In the genomic region with DNA sequence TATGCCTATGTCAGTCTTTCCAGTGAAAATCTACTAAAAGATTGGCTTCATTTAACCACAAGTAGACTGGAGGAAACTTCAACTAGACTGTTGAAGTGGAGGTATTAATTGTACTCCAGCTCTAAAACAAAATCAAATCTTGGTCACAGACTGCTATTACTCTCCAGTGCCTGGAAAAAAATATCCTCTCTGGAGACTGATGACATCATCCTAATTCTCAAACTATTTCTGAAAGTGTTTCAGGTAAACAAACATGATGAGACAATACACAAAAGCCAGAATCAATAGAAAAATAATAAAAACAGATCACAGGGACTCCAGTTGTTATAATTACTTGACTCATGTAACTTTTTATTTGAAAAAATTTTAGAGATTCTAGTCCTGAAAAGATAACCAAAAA, we compare ENCODE assay signal across 15 cellular contexts.
A peak's percentile ranks its signal among the peaks of the same experiment; 100 is the strongest.
DNase-seq lines count a peak whose midpoint lies in the region; ATAC-seq, FAIRE-seq and TF ChIP-seq lines count a peak whose summit lies in the region.
"Had no signal": no experiment of that assay in that cellular context is flagged by ENCODE, and none has a peak within 500 bp of the region (broad histone marks: within the 10 kb centered on the region; RNA-seq: fewer than 3 reads in every experiment).

No MANE protein-coding gene starts in this region.

- TF ChIP-seq CTCF in HEK293 (tag by site-specific recombination; IDR thresholded peaks at IDR 0.05) (no peak), K562 (IDR thresholded peaks at IDR 0.05 in 2 of 3, conservative IDR thresholded peaks at IDR 0.05 in 1 of 3; ENCODE audit: insufficient read depth in 2 of 3, low read depth in 1 of 3, low read length in 3 of 3) (no peak), epithelial cell of esophagus (IDR thresholded peaks at IDR 0.05; ENCODE audit: insufficient read depth, low read depth, low read length, missing control alignments) (no peak)

- POLR2A ChIA-PET in HEK293 (lab: Yijun Ruan, JAX) (no interaction called here), K562 (lab: Yijun Ruan, JAX) (interaction anchor here (0.6 kb wide), 1 partner anchor 23 kb away, joined by 3 read pairs; no protein-coding TSS in a partner anchor)

- in situ Hi-C loops in K562 (cut with MboI), result no loop called here

- peak; percentile 50 for DNase-seq in DMS53 (lab: John Stamatoyannopoulos, UW)
- no peak for DNase-seq in K562 (ENCODE audit: extremely low read depth in 1 of 4, low spot score in 3 of 4)
- DNase-seq in epithelial cell of esophagus (ENCODE audit: low read depth), result peak; percentile 6
- no peak for DNase-seq in NCI-H2081 (lab: John Stamatoyannopoulos, UW)
- no peak for DNase-seq in H54 (ENCODE audit: insufficient read length, low spot score)
- DNase-seq: Calu3; CD8-positive, alpha-beta T cell; GOT3; H9 had no signal

- intact Hi-C loops in K562 (cut with micrococcal nuclease), result no loop called here

- FAIRE-seq in K562 (lab: Jason Lieb, UNC), result no peak
- no peak for FAIRE-seq in H54 (lab: Jason Lieb, UNC)
- FAIRE-seq: G401.6, GM12892, GM18507 had no signal

- no peak for TF ChIP-seq EP300 in K562 (IDR thresholded peaks at IDR 0.05; ENCODE audit: low read length)

- H3K9me3 ChIP-seq in HEK293 (ENCODE audit: control insufficient read depth, insufficient read depth, low read depth, low read length), result no peaks in the 10 kb centered on the region
- no peaks in the 10 kb centered on the region for H3K9me3 ChIP-seq in K562 (replicated peaks; ENCODE audit: control insufficient read depth, insufficient read depth, low read depth, low read length)

- no peak overlapping the region for H3K4me3 ChIP-seq in HEK293 (ENCODE audit: low read depth, low read length)
- no peak overlapping the region for H3K4me3 ChIP-seq in K562
- H3K4me3 ChIP-seq in epithelial cell of esophagus (ENCODE audit: low read length), result no peak overlapping the region
- H3K4me3 ChIP-seq: BLaER1 treated with 17β-estradiol and CSF1 and Interleukin-3, amounts not matched to agents 10 nM and 100 nM had no signal

- no TSS peak for BruUV-seq in K562 (replicated peaks; lab: Mats Ljungman, UMichigan)

- H2AFZ ChIP-seq in K562 (ENCODE audit: low read depth, low read length), result no peak overlapping the region

- H3K9ac ChIP-seq in K562 (ENCODE audit: insufficient read depth in 1 of 2, low read depth in 2 of 2, low read length in 2 of 2), result no peak overlapping the region
- H3K9ac ChIP-seq: BLaER1 treated with 17β-estradiol and CSF1 and Interleukin-3, amounts not matched to agents 10 nM and 100 nM had no signal

- ATAC-seq in K562, result no peak
- ATAC-seq in GM19328 (IDR thresholded peaks at IDR 0.05; ENCODE audit: unreplicated experiment), result no peak
- ATAC-seq: CD8-positive, alpha-beta T cell had no signal

- no peak for TF ChIP-seq RAD21 in K562 (CRISPR knock-in tag; conservative IDR thresholded peaks at IDR 0.05 in 1 of 2, IDR thresholded peaks at IDR 0.05 in 1 of 2)

- H3K79me2 ChIP-seq in K562 (ENCODE audit: control insufficient read depth, insufficient read depth, low read length), result no peaks in the 10 kb centered on the region

- CTCF ChIA-PET in HEK293 (lab: Yijun Ruan, JAX) (no interaction called here), K562 (lab: Yijun Ruan, JAX; ENCODE audit: low intra/inter-chr PET ratio) (no interaction called here)

- no peaks in the 10 kb centered on the region for H3K9me1 ChIP-seq in K562 (ENCODE audit: control insufficient read depth, insufficient read depth, low read length)

- no peak overlapping the region for H3K27ac ChIP-seq in HEK293 (ENCODE audit: extremely low read depth, low read depth, low read length)
- no peak overlapping the region for H3K27ac ChIP-seq in K562 (ENCODE audit: extremely low read depth, low read depth, low read length)
- H3K27ac ChIP-seq: BLaER1 treated with 17β-estradiol and CSF1 and Interleukin-3, amounts not matched to agents 10 nM and 100 nM had no signal

- no peak overlapping the region for H3K4me2 ChIP-seq in K562 (ENCODE audit: insufficient read depth, low read length)
- H3K4me2 ChIP-seq: BLaER1 treated with 17β-estradiol and CSF1 and Interleukin-3, amounts not matched to agents 10 nM and 100 nM had no signal

- no peaks in the 10 kb centered on the region for H3K36me3 ChIP-seq in HEK293 (ENCODE audit: control insufficient read depth in 2 of 2, insufficient read depth in 1 of 2, low read length in 2 of 2)
- H3K36me3 ChIP-seq in K562 (ENCODE audit: control insufficient read depth, insufficient read depth, low read length), result no peaks in the 10 kb centered on the region

- no peaks in the 10 kb centered on the region for H3K27me3 ChIP-seq in K562 (ENCODE audit: control insufficient read depth in 2 of 2, insufficient read depth in 2 of 2, low read length in 2 of 2)
- H3K27me3 ChIP-seq: BLaER1 treated with 17β-estradiol and CSF1 and Interleukin-3, amounts not matched to agents 10 nM and 100 nM had no signal

- H4K20me1 ChIP-seq in K562 (replicated peaks; ENCODE audit: control insufficient read depth, insufficient read depth, low read length), result no peaks in the 10 kb centered on the region
- H4K20me1 ChIP-seq: BLaER1 treated with 17β-estradiol and CSF1 and Interleukin-3, amounts not matched to agents 10 nM and 100 nM had no signal

- no peak for TF ChIP-seq POLR2A in K562 (conservative IDR thresholded peaks at IDR 0.05)
- TF ChIP-seq POLR2A in H54 (IDR thresholded peaks at IDR 0.05; ENCODE audit: low read depth, low read length), result no peak

- H3K4me1 ChIP-seq in HEK293 (ENCODE audit: control insufficient read depth, insufficient read depth, low read length), result no peaks in the 10 kb centered on the region
- H3K4me1 ChIP-seq in K562 (replicated peaks in 1 of 2; ENCODE audit: control insufficient read depth in 2 of 2, insufficient read depth in 2 of 2, low read length in 2 of 2), result peaks cover 0 to 10% of the 10 kb centered on the region in 2 experiments; a peak in 3 of 5 replicates
- H3K4me1 ChIP-seq: BLaER1 treated with 17β-estradiol and CSF1 and Interleukin-3, amounts not matched to agents 10 nM and 100 nM had no signal

TF ChIP-seq in HEK293, 187 proteins besides CTCF, POLR2A, EP300 and RAD21 (continues in another document):
- TF ChIP-seq, protein P1, sequence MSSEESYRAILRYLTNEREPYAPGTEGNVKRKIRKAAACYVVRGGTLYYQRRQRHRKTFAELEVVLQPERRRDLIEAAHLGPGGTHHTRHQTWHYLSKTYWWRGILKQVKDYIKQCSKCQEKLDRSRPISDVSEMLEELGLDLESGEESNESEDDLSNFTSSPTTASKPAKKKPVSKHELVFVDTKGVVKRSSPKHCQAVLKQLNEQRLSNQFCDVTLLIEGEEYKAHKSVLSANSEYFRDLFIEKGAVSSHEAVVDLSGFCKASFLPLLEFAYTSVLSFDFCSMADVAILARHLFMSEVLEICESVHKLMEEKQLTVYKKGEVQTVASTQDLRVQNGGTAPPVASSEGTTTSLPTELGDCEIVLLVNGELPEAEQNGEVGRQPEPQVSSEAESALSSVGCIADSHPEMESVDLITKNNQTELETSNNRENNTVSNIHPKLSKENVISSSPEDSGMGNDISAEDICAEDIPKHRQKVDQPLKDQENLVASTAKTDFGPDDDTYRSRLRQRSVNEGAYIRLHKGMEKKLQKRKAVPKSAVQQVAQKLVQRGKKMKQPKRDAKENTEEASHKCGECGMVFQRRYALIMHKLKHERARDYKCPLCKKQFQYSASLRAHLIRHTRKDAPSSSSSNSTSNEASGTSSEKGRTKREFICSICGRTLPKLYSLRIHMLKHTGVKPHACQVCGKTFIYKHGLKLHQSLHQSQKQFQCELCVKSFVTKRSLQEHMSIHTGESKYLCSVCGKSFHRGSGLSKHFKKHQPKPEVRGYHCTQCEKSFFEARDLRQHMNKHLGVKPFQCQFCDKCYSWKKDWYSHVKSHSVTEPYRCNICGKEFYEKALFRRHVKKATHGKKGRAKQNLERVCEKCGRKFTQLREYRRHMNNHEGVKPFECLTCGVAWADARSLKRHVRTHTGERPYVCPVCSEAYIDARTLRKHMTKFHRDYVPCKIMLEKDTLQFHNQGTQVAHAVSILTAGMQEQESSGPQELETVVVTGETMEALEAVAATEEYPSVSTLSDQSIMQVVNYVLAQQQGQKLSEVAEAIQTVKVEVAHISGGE (tag by site-specific recombination; conservative IDR thresholded peaks at IDR 0.05; ENCODE audit: low read depth), result no peak
- 0 out of 2 replicates have a peak, but pooled peaks have one; percentile 22 for TF ChIP-seq ZNF629 (tag by site-specific recombination; IDR thresholded peaks at IDR 0.05)
- no peak for TF ChIP-seq ZNF133 (tag by site-specific recombination; IDR thresholded peaks at IDR 0.05)
- no peak for TF ChIP-seq FEZF1 (tag by site-specific recombination; IDR thresholded peaks at IDR 0.05)
- no peak for TF ChIP-seq ZNF521 (tag by site-specific recombination; IDR thresholded peaks at IDR 0.05)

TF ChIP-seq in K562, 482 proteins besides CTCF, POLR2A, EP300 and RAD21:
- TF ChIP-seq SIN3B (IDR thresholded peaks at IDR 0.05; ENCODE audit: low read depth) (no peak), ATF3 (IDR thresholded peaks at IDR 0.05) (peak; percentile 95), ATF3 (CRISPR knock-in tag; conservative IDR thresholded peaks at IDR 0.05) (no peak), ZNF311 (CRISPR knock-in tag; IDR thresholded peaks at IDR 0.05) (0 out of 2 replicates have a peak, but pooled peaks have one; percentile 44), ATF7 (IDR thresholded peaks at IDR 0.05) (peak; percentile 91), JUND (IDR thresholded peaks at IDR 0.05; ENCODE audit: borderline replicate concordance, low read depth, low read length) (peak; percentile 28; the same call in 1 of the 2 replicates), JUND (tag; IDR thresholded peaks at IDR 0.05; ENCODE audit: borderline replicate concordance, low read depth, low read length) (peak; percentile 74; the same call in 1 of the 3 replicates), ZNF232 (CRISPR knock-in tag; IDR thresholded peaks at IDR 0.05) (no peak)
TF ChIP-seq in K562: peak in this region for 4.

Comparison
In these comparisons a context has a peak if more than half of its experiments do, and no peak if none do; other contexts are left out.
1. DNase-seq: peak in DMS53 (single experiment) and epithelial cell of esophagus (single experiment); none in K562 (0 of 4), NCI-H2081 (0 of 2) and H54 (single experiment).